19 cellular contexts compared by ENCODE assay signal in the genomic region with DNA sequence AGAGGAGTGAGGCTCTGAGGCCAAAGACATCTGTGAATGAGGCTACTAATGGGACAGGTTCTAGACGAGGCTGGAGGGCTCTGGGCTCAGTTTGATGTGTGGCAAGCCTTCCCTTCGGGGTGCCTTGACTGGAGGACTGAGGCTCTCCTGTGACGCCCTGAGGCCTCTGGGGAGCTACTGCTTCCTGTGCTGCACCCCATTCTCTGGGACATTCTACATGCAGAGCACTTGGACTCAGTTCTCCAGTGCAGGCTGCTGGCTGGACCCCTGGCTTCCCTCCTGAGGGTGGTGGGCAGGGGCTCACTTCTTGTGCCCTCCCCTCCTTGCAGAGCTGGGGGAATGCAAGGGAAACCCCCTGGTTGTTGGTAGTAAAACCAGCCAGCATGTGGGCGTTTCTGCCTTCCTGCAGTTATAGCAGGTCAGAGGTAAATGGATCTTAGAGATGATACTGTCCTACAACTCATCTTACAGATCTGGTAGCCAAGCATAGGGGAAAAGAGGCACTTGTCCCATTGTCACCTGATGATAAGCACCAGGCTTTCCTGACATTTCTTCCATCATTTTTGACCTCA.
DNase-seq lines count a peak whose midpoint lies in the region; ATAC-seq, FAIRE-seq and TF ChIP-seq lines count a peak whose summit lies in the region.
"Had no signal": no experiment of that assay in that cellular context is flagged by ENCODE, and none has a peak within 500 bp of the region (broad histone marks: within the 10 kb centered on the region; RNA-seq: fewer than 3 reads in every experiment).

No MANE protein-coding gene starts in this region.

- peak; percentile 60 for ATAC-seq in HG03439 (IDR thresholded peaks at IDR 0.05; ENCODE audit: unreplicated experiment)
- ATAC-seq in left lobe of liver: no peak
- ATAC-seq: SK-N-SH treated with all-trans-retinoic acid at 6 μM for 48 hours, WTC11 had no signal

- DNase-seq in GM12891 (ENCODE audit: insufficient read length, low spot score): no peak
- DNase-seq in GM19239 (ENCODE audit: insufficient read length, low spot score): no peak
- peak; percentile 29 for DNase-seq in left lobe of liver (ENCODE audit: low spot score)
- DNase-seq in GOT3 (lab: John Stamatoyannopoulos, UW): no peak
- DNase-seq in cerebellar cortex (ENCODE audit: low spot score): no peak
- no peak for DNase-seq in SW480 (ENCODE audit: low spot score)
- DNase-seq: activated naive CD4-positive, alpha-beta T cell treated with anti-CD3 and anti-CD28 coated beads, Interleukin-2, amount 10 ng/mL, durations not matched to agents 7 days and 5 days; activated T-cell treated with anti-CD3 and anti-CD28 coated beads, Interleukin-2, amount 50 U/mL, for 24 hours; amygdala; glutamatergic neuron; NCI-H146; NCI-H524; nephron progenitor cell; stimulated activated CD8-positive, alpha-beta memory T cell treated with anti-CD3 and anti-CD28 coated beads, Interleukin-4, amount 100 ng/mL, for 48 hours had no signal

- no peak for TF ChIP-seq POLR2A in GM12891 (IDR thresholded peaks at IDR 0.05; ENCODE audit: low read depth, low read length)

- FAIRE-seq in GM12891 (lab: Jason Lieb, UNC) (peak; percentile 84), GM19239 (lab: Jason Lieb, UNC) (peak; percentile 48)
- FAIRE-seq: endothelial cell of umbilical vein, H1 had no signal

TF ChIP-seq in GM12891, 5 proteins besides CTCF, POLR2A, EP300 and RAD21:
- TF ChIP-seq SPI1 (IDR thresholded peaks at IDR 0.05; ENCODE audit: low read depth, low read length): no peak
- no peak for TF ChIP-seq TAF1 (IDR thresholded peaks at IDR 0.05; ENCODE audit: low read depth, low read length)
- no peak for TF ChIP-seq POU2F2 (IDR thresholded peaks at IDR 0.05; ENCODE audit: low read depth, low read length)
- no peak for TF ChIP-seq PAX5 (IDR thresholded peaks at IDR 0.05; ENCODE audit: insufficient read depth, low read length, severe bottlenecking)
- no peak for TF ChIP-seq POLR2AphosphoS5 (IDR thresholded peaks at IDR 0.05; ENCODE audit: low read depth, low read length)
TF ChIP-seq in GM12891: peak in this region for 0.
